18 cellular contexts compared by ENCODE assay signal in the genomic region with DNA sequence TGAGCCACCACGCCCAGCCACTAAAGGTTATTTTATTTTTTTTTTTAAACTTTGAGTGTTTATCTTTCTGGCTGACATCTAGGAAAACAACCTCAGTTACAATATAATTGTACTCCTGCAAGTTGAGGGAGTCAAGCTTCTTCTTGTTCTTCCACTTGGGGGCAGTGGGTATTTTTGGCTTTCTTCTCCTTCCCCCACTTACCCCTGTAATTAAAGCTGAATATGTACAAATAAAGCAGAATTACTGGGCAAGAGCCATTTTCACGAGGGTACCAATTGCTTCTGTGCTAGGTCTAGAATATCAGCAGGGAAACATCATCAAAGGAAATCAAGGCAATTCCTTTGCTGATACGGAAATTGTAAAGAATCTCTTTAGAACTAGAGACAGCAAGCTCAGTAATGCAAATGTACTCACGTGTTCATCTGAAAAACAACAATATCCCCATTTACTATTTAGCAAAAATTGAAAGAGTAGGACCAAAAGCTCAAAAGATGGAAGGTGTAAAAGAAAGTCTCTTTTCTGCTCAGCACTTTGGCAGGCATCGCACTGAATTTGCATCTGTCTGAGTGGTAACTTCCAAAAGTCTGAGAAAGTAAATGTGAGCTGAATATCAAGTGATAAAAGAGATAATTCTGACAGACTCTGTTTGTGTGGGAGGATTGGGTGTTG.
A peak's percentile ranks its signal among the peaks of the same experiment; 100 is the strongest.
DNase-seq lines count a peak whose midpoint lies in the region; ATAC-seq, FAIRE-seq and TF ChIP-seq lines count a peak whose summit lies in the region.
"Had no signal": no experiment of that assay in that cellular context is flagged by ENCODE, and none has a peak within 500 bp of the region (broad histone marks: within the 10 kb centered on the region; RNA-seq: fewer than 3 reads in every experiment).

No MANE protein-coding gene starts in this region.

- POLR2A ChIA-PET in A549 (lab: Yijun Ruan, JAX): no interaction called here

- TF ChIP-seq POLR2A in A549 (IDR thresholded peaks at IDR 0.05; ENCODE audit: low read length): no peak
- TF ChIP-seq POLR2A in GM12891 (IDR thresholded peaks at IDR 0.05; ENCODE audit: low read depth, low read length): no peak

- no peaks in the 10 kb centered on the region for H3K27me3 ChIP-seq in layer of hippocampus (ENCODE audit: control insufficient read depth, insufficient read depth, low read length)
- H3K27me3 ChIP-seq: vagina had no signal

- TF ChIP-seq CTCF in A549 (IDR thresholded peaks at IDR 0.05): no peak

- TF ChIP-seq RAD21 in A549 (conservative IDR thresholded peaks at IDR 0.05 in 1 of 2, IDR thresholded peaks at IDR 0.05 in 1 of 2): 0 out of 5 replicates have a peak, but pooled peaks of 1 of the 2 experiments have one; percentile 2

- no peak overlapping the region for H3K4me2 ChIP-seq in A549

- CTCF ChIA-PET in A549 (lab: Yijun Ruan, JAX): interaction anchor here (1.0 to 1.6 kb wide), 7 partner anchors 12 to 118 kb away, joined by 3 to 6 read pairs (median 3); a partner anchor contains a TSS

- no peak for DNase-seq in A549 (ENCODE audit: low read depth in 1 of 2, low spot score in 1 of 2)
- DNase-seq in GM12891 (ENCODE audit: insufficient read length, low spot score): no peak
- peak in 42 of 58 donors; percentile 0 to 83 (median 18) for DNase-seq in anterior cingulate cortex (lab: John Stamatoyannopoulos, UW)
- DNase-seq in islet precursor cell: no peak
- DNase-seq in NK-92 (lab: John Stamatoyannopoulos, UW; ENCODE audit: unreplicated experiment): no peak
- no peak for DNase-seq in stimulated activated CD4-positive, alpha-beta T cell treated with anti-CD3 and anti-CD28 coated beads, Interleukin-2, amount 100 ng/mL, for 24 hours
- DNase-seq: activated CD8-positive, alpha-beta memory T cell treated with anti-CD3 and anti-CD28 coated beads for 24 hours; activated gamma-delta T cell treated with Interleukin-2 at 50 U/mL for 16 hours; DMS79; MM.1S; mucosa of descending colon; stimulated activated CD4-positive, alpha-beta T cell treated with anti-CD3 and anti-CD28 coated beads, Interleukin-1b, Interleukin-23, amount 100 ng/mL, for 48 hours had no signal

- peaks cover 8% of the 10 kb centered on the region; the same call in 1 of the 3 replicates for H3K4me1 ChIP-seq in A549
- H3K4me1 ChIP-seq: vagina had no signal

- FAIRE-seq in A549 (lab: Jason Lieb, UNC) (peak; percentile 28), GM12891 (lab: Jason Lieb, UNC) (peak; percentile 89)
- FAIRE-seq: colon, H54, RCC 7860 had no signal

- WGBS in A549 (ENCODE audit: missing lambda C conversion rate): 89% methylated on average over 5 of the region's 5 CpGs

- no peak for ATAC-seq in A549
- ATAC-seq in activated CD4-positive, CD25-positive, alpha-beta regulatory T cell treated with anti-CD3 and anti-CD28 coated beads, Interleukin-2, amount 50 U/mL, for 24 hours: no peak
- ATAC-seq: mucosa of descending colon had no signal

- TF ChIP-seq EP300 in A549 (IDR thresholded peaks at IDR 0.05): no peak

- H3K4me3 ChIP-seq in A549: no peak overlapping the region
- H3K4me3 ChIP-seq: mucosa of descending colon, vagina had no signal

- no peak overlapping the region for H3K27ac ChIP-seq in A549
- peak overlapping the region; percentile 24 for H3K27ac ChIP-seq in layer of hippocampus (ENCODE audit: low read depth, low read length)
- H3K27ac ChIP-seq: vagina had no signal

- H3K9me3 ChIP-seq in A549: no peaks in the 10 kb centered on the region
- H3K9me3 ChIP-seq: mucosa of descending colon, vagina had no signal

TF ChIP-seq in A549, 52 proteins besides CTCF, POLR2A, EP300 and RAD21:
- TF ChIP-seq GATA3 (IDR thresholded peaks at IDR 0.05; ENCODE audit: borderline replicate concordance) (no peak), ESRRA (IDR thresholded peaks at IDR 0.05; ENCODE audit: borderline replicate concordance, low read length) (no peak)
- TF ChIP-seq, protein P1, sequence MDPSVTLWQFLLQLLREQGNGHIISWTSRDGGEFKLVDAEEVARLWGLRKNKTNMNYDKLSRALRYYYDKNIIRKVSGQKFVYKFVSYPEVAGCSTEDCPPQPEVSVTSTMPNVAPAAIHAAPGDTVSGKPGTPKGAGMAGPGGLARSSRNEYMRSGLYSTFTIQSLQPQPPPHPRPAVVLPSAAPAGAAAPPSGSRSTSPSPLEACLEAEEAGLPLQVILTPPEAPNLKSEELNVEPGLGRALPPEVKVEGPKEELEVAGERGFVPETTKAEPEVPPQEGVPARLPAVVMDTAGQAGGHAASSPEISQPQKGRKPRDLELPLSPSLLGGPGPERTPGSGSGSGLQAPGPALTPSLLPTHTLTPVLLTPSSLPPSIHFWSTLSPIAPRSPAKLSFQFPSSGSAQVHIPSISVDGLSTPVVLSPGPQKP (IDR thresholded peaks at IDR 0.05; ENCODE audit: low read depth, low read length): no peak
- TF ChIP-seq, protein P2, sequence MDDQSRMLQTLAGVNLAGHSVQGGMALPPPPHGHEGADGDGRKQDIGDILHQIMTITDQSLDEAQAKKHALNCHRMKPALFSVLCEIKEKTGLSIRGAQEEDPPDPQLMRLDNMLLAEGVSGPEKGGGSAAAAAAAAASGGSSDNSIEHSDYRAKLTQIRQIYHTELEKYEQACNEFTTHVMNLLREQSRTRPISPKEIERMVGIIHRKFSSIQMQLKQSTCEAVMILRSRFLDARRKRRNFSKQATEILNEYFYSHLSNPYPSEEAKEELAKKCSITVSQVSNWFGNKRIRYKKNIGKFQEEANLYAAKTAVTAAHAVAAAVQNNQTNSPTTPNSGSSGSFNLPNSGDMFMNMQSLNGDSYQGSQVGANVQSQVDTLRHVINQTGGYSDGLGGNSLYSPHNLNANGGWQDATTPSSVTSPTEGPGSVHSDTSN (IDR thresholded peaks at IDR 0.05): no peak

TF ChIP-seq in GM12891, 5 proteins besides CTCF, POLR2A, EP300 and RAD21:
- TF ChIP-seq PAX5 (IDR thresholded peaks at IDR 0.05; ENCODE audit: insufficient read depth, low read length, severe bottlenecking): no peak
- no peak for TF ChIP-seq POLR2AphosphoS5 (IDR thresholded peaks at IDR 0.05; ENCODE audit: low read depth, low read length)
- TF ChIP-seq POU2F2 (IDR thresholded peaks at IDR 0.05; ENCODE audit: low read depth, low read length): no peak
- TF ChIP-seq SPI1 (IDR thresholded peaks at IDR 0.05; ENCODE audit: low read depth, low read length): no peak
- no peak for TF ChIP-seq TAF1 (IDR thresholded peaks at IDR 0.05; ENCODE audit: low read depth, low read length)

Comparison
In these comparisons a context has a peak if more than half of its experiments do, and no peak if none do; other contexts are left out.
1. DNase-seq: peak in anterior cingulate cortex (42 of 58); none in A549 (0 of 2), GM12891 (single experiment), islet precursor cell (single experiment), NK-92 (single experiment) and stimulated activated CD4-positive, alpha-beta T cell treated with anti-CD3 and anti-CD28 coated beads, Interleukin-2, amount 100 ng/mL, for 24 hours (0 of 2).